13 cellular contexts compared by ENCODE assay signal in the genomic region with DNA sequence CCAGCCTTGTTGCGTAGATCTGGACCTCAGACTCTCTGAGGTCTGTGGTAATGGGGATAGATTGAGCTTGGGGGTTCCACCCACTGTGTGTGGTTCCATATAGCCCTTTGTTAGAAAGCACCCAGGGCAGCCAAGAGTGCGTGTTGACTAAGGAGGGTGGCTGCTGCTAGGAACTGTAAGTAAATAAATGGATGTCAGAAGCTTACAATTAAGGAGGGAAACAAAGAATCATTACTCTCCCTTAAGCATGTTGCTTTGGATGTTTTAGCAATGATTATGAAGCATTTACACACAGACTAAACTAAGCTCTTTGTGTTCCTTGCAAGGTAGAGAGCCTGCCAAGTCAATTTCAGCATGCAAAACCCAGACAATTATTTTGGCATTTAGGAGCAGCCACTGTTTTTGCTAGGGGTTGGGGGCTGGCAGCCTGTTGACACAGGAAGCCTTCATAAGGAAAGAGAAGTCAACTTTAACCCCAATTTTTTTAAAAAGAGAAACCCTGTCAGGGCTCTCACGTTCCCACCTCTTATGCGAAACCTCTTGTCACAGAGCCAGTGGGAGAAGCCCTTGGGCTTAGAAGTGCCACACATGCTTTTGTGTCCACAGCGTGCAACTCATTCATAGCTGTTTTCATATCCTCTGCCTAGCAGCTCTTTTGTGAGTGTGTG.
DNase-seq lines count a peak whose midpoint lies in the region; ATAC-seq and TF ChIP-seq lines count a peak whose summit lies in the region.
"Had no signal": no experiment of that assay in that cellular context is flagged by ENCODE, and none has a peak within 500 bp of the region (broad histone marks: within the 10 kb centered on the region; RNA-seq: fewer than 3 reads in every experiment).

No MANE protein-coding gene starts in this region.

- H3K27ac ChIP-seq in psoas muscle (peak overlapping the region; percentile 58), dorsolateral prefrontal cortex (no peak overlapping the region)

- peaks cover 69% of the 10 kb centered on the region for H3K4me1 ChIP-seq in psoas muscle

- in situ Hi-C loops in GM13976 (cut with MboI; ENCODE audit: low sequenced_read_pairs, unreplicated experiment) = no loop called here

- intact Hi-C loops in psoas muscle (cut with DNase I) = no loop called here
- intact Hi-C loops in dorsolateral prefrontal cortex (cut with DNase I) = no loop called here

- no peaks in the 10 kb centered on the region for H3K9me3 ChIP-seq in psoas muscle

- DNase-seq in DMS79 (lab: John Stamatoyannopoulos, UW) = peak; percentile 18
- peak; percentile 53 for DNase-seq in NCI-H2107 treated with DMSO at 0.1 percent for 48 hours (lab: John Stamatoyannopoulos, UW; ENCODE audit: unreplicated experiment)
- peak; percentile 55 for DNase-seq in fibroblast of gingiva (ENCODE audit: low read depth)
- no peak for DNase-seq in psoas muscle
- no peak for DNase-seq in GM13976 (ENCODE audit: low spot score)
- no peak for DNase-seq in dorsolateral prefrontal cortex
- DNase-seq in HuH-7.5 (ENCODE audit: low spot score) = no peak
- DNase-seq: activated CD8-positive, alpha-beta memory T cell treated with anti-CD3 and anti-CD28 coated beads for 24 hours; CD4-positive, alpha-beta memory T cell; midbrain; NCI-H1694 treated with DMSO at 0.1 percent for 48 hours had no signal

- H3K27me3 ChIP-seq in psoas muscle (ENCODE audit: insufficient read depth in 3 of 3, low read length in 2 of 3) (no peaks in the 10 kb centered on the region), dorsolateral prefrontal cortex (no peaks in the 10 kb centered on the region)

- WGBS in psoas muscle, 3 donors = 33 to 34% (median 33%) methylated on average over 5 of the region's 5 CpGs

- H3K4me3 ChIP-seq in psoas muscle (no peak overlapping the region), dorsolateral prefrontal cortex (no peak overlapping the region)
- H3K4me3 ChIP-seq: GM12878 had no signal

- TF ChIP-seq CTCF in psoas muscle (IDR thresholded peaks at IDR 0.05) (no peak), GM13976 (IDR thresholded peaks at IDR 0.05; ENCODE audit: borderline replicate concordance, control extremely low read depth, extremely low read depth, insufficient read depth, missing control alignments) (no peak), dorsolateral prefrontal cortex (IDR thresholded peaks at IDR 0.05 in 54 of 56, conservative IDR thresholded peaks at IDR 0.05 in 2 of 56; ENCODE audit: low read depth in 1 of 56, partially characterized antibody in 56 of 56) (no peak)

- ATAC-seq in psoas muscle (peak; percentile 41 to 81 (median 67)), HG02852 (IDR thresholded peaks at IDR 0.05; ENCODE audit: unreplicated experiment) (no peak)
- ATAC-seq: GM12878 had no signal

- H3K36me3 ChIP-seq in psoas muscle (ENCODE audit: insufficient read depth in 1 of 2, low read depth in 1 of 2) = no peaks in the 10 kb centered on the region

Comparison
In these comparisons a context has a peak if more than half of its experiments do, and no peak if none do; other contexts are left out.
1. DNase-seq: peak in DMS79 (single experiment), NCI-H2107 treated with DMSO at 0.1 percent for 48 hours (single experiment) and fibroblast of gingiva (single experiment); none in psoas muscle (0 of 2), GM13976 (single experiment), dorsolateral prefrontal cortex (0 of 10) and HuH-7.5 (single experiment).